8 cellular contexts compared by ENCODE assay signal in genomic region chr19:41261474-41262190, GRCh38. TPM values are rescaled to one million over a fixed set of nuclear protein-coding genes. Genes with fewer than 3 reads are reported as not detected.
DNase-seq lines count a peak whose midpoint lies in the region; ATAC-seq, FAIRE-seq and TF ChIP-seq lines count a peak whose summit lies in the region.

No MANE protein-coding gene starts in this region.

- no peak for TF ChIP-seq CTCF in astrocyte of the cerebellum (IDR thresholded peaks at IDR 0.05; ENCODE audit: low read depth, low read length, missing control alignments)
- TF ChIP-seq CTCF in liver (IDR thresholded peaks at IDR 0.05; ENCODE audit: low read depth, low read length, missing input control), result no peak
- TF ChIP-seq CTCF in thyroid gland (IDR thresholded peaks at IDR 0.05), result no peak

- H3K36me3 ChIP-seq in liver (ENCODE audit: control insufficient read depth in 4 of 4, insufficient read depth in 3 of 4, low read depth in 1 of 4, low read length in 3 of 4), result no peaks in the 10 kb centered on the region
- peaks cover 10 to 12% of the 10 kb centered on the region in 2 donors for H3K36me3 ChIP-seq in thyroid gland

- TF ChIP-seq RAD21 in liver (IDR thresholded peaks at IDR 0.05), result no peak

- ATAC-seq in activated CD8-positive, alpha-beta memory T cell treated with anti-CD3 and anti-CD28 coated beads, Interleukin-2, amount 10 ng/mL, durations not matched to agents 7 days and 5 days, result no peak
- ATAC-seq in HG03460 (IDR thresholded peaks at IDR 0.05; ENCODE audit: unreplicated experiment) (no peak), GM19452 (IDR thresholded peaks at IDR 0.05; ENCODE audit: unreplicated experiment) (no peak)

- peak overlapping the region in 1 of 2 donors; percentile 67 for H3K9ac ChIP-seq in liver (ENCODE audit: low read depth in 1 of 2, low read length in 2 of 2)

- 57% methylated on average over 10 of the region's 10 CpGs for WGBS in liver
- 62 to 65% methylated on average over 10 of the region's 10 CpGs for WGBS in thyroid gland, 2 donors

- H3K27me3 ChIP-seq in liver (ENCODE audit: control insufficient read depth in 4 of 4, insufficient read depth in 4 of 4, low read length in 3 of 4) (no peaks in the 10 kb centered on the region), thyroid gland (no peaks in the 10 kb centered on the region)

- no peaks in the 10 kb centered on the region for H3K9me3 Mint-ChIP-seq in activated CD8-positive, alpha-beta memory T cell treated with anti-CD3 and anti-CD28 coated beads, Interleukin-2, amount 10 ng/mL, durations not matched to agents 7 days and 5 days (ENCODE audit: low read depth)

- in situ Hi-C loops in astrocyte of the cerebellum (cut with HindIII; ENCODE audit: low sequenced_read_pairs), result no loop called here

- peaks cover 22% of the 10 kb centered on the region for H3K4me1 Mint-ChIP-seq in activated CD8-positive, alpha-beta memory T cell treated with anti-CD3 and anti-CD28 coated beads, Interleukin-2, amount 10 ng/mL, durations not matched to agents 7 days and 5 days

- TF ChIP-seq POLR2A in thyroid gland (IDR thresholded peaks at IDR 0.05) (no peak), GM12891 (IDR thresholded peaks at IDR 0.05; ENCODE audit: low read depth, low read length) (no peak)

- H3K27ac Mint-ChIP-seq in activated CD8-positive, alpha-beta memory T cell treated with anti-CD3 and anti-CD28 coated beads, Interleukin-2, amount 10 ng/mL, durations not matched to agents 7 days and 5 days, result peak overlapping the region; percentile 99

- DNase-seq in activated CD8-positive, alpha-beta memory T cell treated with anti-CD3 and anti-CD28 coated beads, Interleukin-2, amount 10 ng/mL, durations not matched to agents 7 days and 5 days, result no peak
- no peak for DNase-seq in activated CD8-positive, alpha-beta memory T cell treated with anti-CD3 and anti-CD28 coated beads, Interleukin-2, amount 50 U/mL, for 48 hours
- DNase-seq in astrocyte of the cerebellum (ENCODE audit: low read depth), result no peak
- peak in 1 of 2 donors; percentile 10 for DNase-seq in thyroid gland
- DNase-seq in GM12891 (ENCODE audit: insufficient read length, low spot score), result no peak

- peak overlapping the region; percentile 79 for H3K4me3 Mint-ChIP-seq in activated CD8-positive, alpha-beta memory T cell treated with anti-CD3 and anti-CD28 coated beads, Interleukin-2, amount 10 ng/mL, durations not matched to agents 7 days and 5 days

- no peak for FAIRE-seq in GM12891 (lab: Jason Lieb, UNC)

- intact Hi-C loops in thyroid gland (cut with DNase I), result loop anchor here (5.0 kb wide), 1 partner anchor 59 kb away; no protein-coding TSS in a partner anchor

- CTCF ChIA-PET in activated CD8-positive, alpha-beta memory T cell treated with anti-CD3 and anti-CD28 coated beads, Interleukin-2, amount 10 ng/mL, durations not matched to agents 7 days and 5 days (lab: Charles Lee), result interaction anchor here (1.0 to 8.7 kb wide), 10 partner anchors 37 to 117 kb away, joined by 3 to 110 read pairs (median 4); partner anchors contain the start of genes B9D2 and CCDC97

- H3K9me3 ChIP-seq in liver (ENCODE audit: control insufficient read depth in 4 of 4, low read length in 3 of 4) (no peaks in the 10 kb centered on the region), thyroid gland (no peaks in the 10 kb centered on the region)

- no peaks in the 10 kb centered on the region for H3K27me3 Mint-ChIP-seq in activated CD8-positive, alpha-beta memory T cell treated with anti-CD3 and anti-CD28 coated beads, Interleukin-2, amount 10 ng/mL, durations not matched to agents 7 days and 5 days

- peak overlapping the region; percentile 76 for H3K4me3 ChIP-seq in astrocyte of the cerebellum (ENCODE audit: low read depth, low read length)
- peak overlapping the region; percentile 30 to 64 (median 53) for H3K4me3 ChIP-seq in liver (ENCODE audit: low read depth in 1 of 3, low read length in 3 of 3)
- peak overlapping the region in 2 of 3 donors; percentile 2 to 54 for H3K4me3 ChIP-seq in thyroid gland (replicated peaks in 1 of 3)

- peaks cover 4 to 22% (median 13%) of the 10 kb centered on the region in 4 donors for H3K4me1 ChIP-seq in liver (ENCODE audit: control insufficient read depth in 4 of 4, insufficient read depth in 4 of 4, low read length in 3 of 4)
- H3K4me1 ChIP-seq in thyroid gland, result peaks cover 11 to 12% of the 10 kb centered on the region in 2 donors

- peaks cover 16% of the 10 kb centered on the region for H3K36me3 Mint-ChIP-seq in activated CD8-positive, alpha-beta memory T cell treated with anti-CD3 and anti-CD28 coated beads, Interleukin-2, amount 10 ng/mL, durations not matched to agents 7 days and 5 days

- H3K27ac ChIP-seq in liver (ENCODE audit: low read depth in 1 of 2, low read length in 2 of 2), result peak overlapping the region; percentile 92 to 96
- peak overlapping the region; percentile 11 to 98 (median 93) for H3K27ac ChIP-seq in thyroid gland

TF ChIP-seq in liver, 16 proteins besides CTCF, POLR2A, EP300 and RAD21 (continues in another document):
- TF ChIP-seq JUND (IDR thresholded peaks at IDR 0.05), result no peak
- no peak for TF ChIP-seq YY1 (IDR thresholded peaks at IDR 0.05)
- no peak for TF ChIP-seq FOXA1 (IDR thresholded peaks at IDR 0.05)
- TF ChIP-seq ATF3 (IDR thresholded peaks at IDR 0.05), result no peak
- no peak for TF ChIP-seq EGR1 (IDR thresholded peaks at IDR 0.05; ENCODE audit: low read depth in 2 of 2)
- TF ChIP-seq MAX (IDR thresholded peaks at IDR 0.05), result no peak
- no peak for TF ChIP-seq ZBTB33 (IDR thresholded peaks at IDR 0.05)

TF ChIP-seq in GM12891, 5 proteins besides CTCF, POLR2A, EP300 and RAD21:
- TF ChIP-seq PAX5 (IDR thresholded peaks at IDR 0.05; ENCODE audit: insufficient read depth, low read length, severe bottlenecking) (no peak), SPI1 (IDR thresholded peaks at IDR 0.05; ENCODE audit: low read depth, low read length) (no peak), POU2F2 (IDR thresholded peaks at IDR 0.05; ENCODE audit: low read depth, low read length) (no peak), TAF1 (IDR thresholded peaks at IDR 0.05; ENCODE audit: low read depth, low read length) (no peak), POLR2AphosphoS5 (IDR thresholded peaks at IDR 0.05; ENCODE audit: low read depth, low read length) (no peak)

RNA-seq across cellular contexts. Expression of gene HNRNPUL1, which starts 2.5 kb away (rescaled TPM):
- 100 to 1,000 TPM; 342 to 348 TPM for total RNA-seq in activated CD8-positive, alpha-beta memory T cell treated with anti-CD3 and anti-CD28 coated beads, Interleukin-2, amount 10 ng/mL, durations not matched to agents 7 days and 5 days
- total RNA-seq in liver (10 to 100 TPM; 55.5 to 80.2 TPM), thyroid gland (100 to 1,000 TPM; 129 to 180 (median 150) TPM)
- 10 to 100 TPM; 34.9 to 35.9 TPM for polyA plus RNA-seq in liver
- polyA plus RNA-seq in GM12891 (2012; ENCODE audit: low read depth, missing spikeins), result 117 TPM

RNA-seq across cellular contexts. Expression of gene AXL, which starts 42.6 kb away (rescaled TPM):
- under 1 TPM; 0.05 to 0.29 TPM for total RNA-seq in activated CD8-positive, alpha-beta memory T cell treated with anti-CD3 and anti-CD28 coated beads, Interleukin-2, amount 10 ng/mL, durations not matched to agents 7 days and 5 days
- total RNA-seq in liver (10 to 100 TPM; 18.2 to 24.8 TPM), thyroid gland (10 to 100 TPM; 17.5 to 61.3 (median 35.4) TPM)
- polyA plus RNA-seq in liver, result 1 to 10 TPM; 4.3 to 6.0 TPM
- 0.44 TPM for polyA plus RNA-seq in GM12891 (2012; ENCODE audit: low read depth, missing spikeins)

RNA-seq across cellular contexts. Expression of gene CCDC97, which starts 48.3 kb away (rescaled TPM):
- total RNA-seq in activated CD8-positive, alpha-beta memory T cell treated with anti-CD3 and anti-CD28 coated beads, Interleukin-2, amount 10 ng/mL, durations not matched to agents 7 days and 5 days, result 10 to 100 TPM; 42.9 to 43.5 TPM
- total RNA-seq in liver, result 1 to 10 TPM; 3.8 to 5.6 TPM
- polyA plus RNA-seq in liver, result 1 to 10 TPM; 5.0 to 5.7 TPM
- total RNA-seq in thyroid gland, result 10 to 100 TPM; 10.6 to 22.0 (median 19.3) TPM
- polyA plus RNA-seq in GM12891 (2012; ENCODE audit: low read depth, missing spikeins), result 23.5 TPM

Comparison
In these comparisons a context has a peak if more than half of its experiments do, and no peak if none do; other contexts are left out.
1. RNA of gene AXL, which starts 42.6 kb away (total RNA-seq): 17.5 to 61.3 TPM in thyroid gland and 18.2 to 24.8 TPM in liver; 0.05 to 0.29 TPM in activated CD8-positive, alpha-beta memory T cell treated with anti-CD3 and anti-CD28 coated beads, Interleukin-2, amount 10 ng/mL, durations not matched to agents 7 days and 5 days; every median in the first group is over 10 times any median in the second.
2. Peak in every context shown above with its lines, with median percentiles within 50 percentile points of each other: H3K4me3 ChIP-seq.